ENCODE assay signal across 2 cellular contexts in the genomic region with DNA sequence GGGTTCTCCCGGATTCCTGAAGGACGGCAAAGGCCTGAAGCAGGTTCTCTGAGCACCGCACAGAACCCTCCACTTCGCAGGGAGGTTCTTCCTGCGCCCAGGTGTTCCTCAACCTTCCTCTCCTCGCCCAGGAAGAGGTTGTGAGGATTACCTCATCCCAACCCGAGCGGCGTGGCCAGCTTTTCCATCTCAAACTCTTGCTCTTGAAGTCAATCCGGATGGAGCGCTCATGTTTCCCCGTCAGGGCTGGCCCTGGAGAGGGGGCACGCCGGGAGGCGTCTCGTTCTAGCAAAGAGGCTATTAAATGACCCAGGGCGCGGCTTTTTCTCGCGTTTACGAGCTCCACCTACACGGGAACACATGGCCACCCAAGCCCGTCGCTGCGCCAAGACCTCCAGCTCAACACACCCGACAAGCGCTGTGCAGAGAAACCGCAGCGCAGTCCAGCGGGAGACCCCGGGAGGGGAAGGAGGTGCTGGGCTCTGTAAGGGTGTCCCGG.
TF ChIP-seq lines count a peak whose summit lies in the region.

No MANE protein-coding gene starts in this region.

TF ChIP-seq in HEK293, 187 proteins besides CTCF, POLR2A, EP300 and RAD21 (continued from another document and continues in another):
- TF ChIP-seq ZNF560 (tag by site-specific recombination; IDR thresholded peaks at IDR 0.05; ENCODE audit: borderline replicate concordance) = no peak
- TF ChIP-seq YY1 (tag by site-specific recombination; IDR thresholded peaks at IDR 0.05) = no peak
- TF ChIP-seq, protein P1, sequence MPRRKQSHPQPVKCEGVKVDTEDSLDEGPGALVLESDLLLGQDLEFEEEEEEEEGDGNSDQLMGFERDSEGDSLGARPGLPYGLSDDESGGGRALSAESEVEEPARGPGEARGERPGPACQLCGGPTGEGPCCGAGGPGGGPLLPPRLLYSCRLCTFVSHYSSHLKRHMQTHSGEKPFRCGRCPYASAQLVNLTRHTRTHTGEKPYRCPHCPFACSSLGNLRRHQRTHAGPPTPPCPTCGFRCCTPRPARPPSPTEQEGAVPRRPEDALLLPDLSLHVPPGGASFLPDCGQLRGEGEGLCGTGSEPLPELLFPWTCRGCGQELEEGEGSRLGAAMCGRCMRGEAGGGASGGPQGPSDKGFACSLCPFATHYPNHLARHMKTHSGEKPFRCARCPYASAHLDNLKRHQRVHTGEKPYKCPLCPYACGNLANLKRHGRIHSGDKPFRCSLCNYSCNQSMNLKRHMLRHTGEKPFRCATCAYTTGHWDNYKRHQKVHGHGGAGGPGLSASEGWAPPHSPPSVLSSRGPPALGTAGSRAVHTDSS (tag by site-specific recombination; IDR thresholded peaks at IDR 0.05) = no peak
- TF ChIP-seq, protein P2, sequence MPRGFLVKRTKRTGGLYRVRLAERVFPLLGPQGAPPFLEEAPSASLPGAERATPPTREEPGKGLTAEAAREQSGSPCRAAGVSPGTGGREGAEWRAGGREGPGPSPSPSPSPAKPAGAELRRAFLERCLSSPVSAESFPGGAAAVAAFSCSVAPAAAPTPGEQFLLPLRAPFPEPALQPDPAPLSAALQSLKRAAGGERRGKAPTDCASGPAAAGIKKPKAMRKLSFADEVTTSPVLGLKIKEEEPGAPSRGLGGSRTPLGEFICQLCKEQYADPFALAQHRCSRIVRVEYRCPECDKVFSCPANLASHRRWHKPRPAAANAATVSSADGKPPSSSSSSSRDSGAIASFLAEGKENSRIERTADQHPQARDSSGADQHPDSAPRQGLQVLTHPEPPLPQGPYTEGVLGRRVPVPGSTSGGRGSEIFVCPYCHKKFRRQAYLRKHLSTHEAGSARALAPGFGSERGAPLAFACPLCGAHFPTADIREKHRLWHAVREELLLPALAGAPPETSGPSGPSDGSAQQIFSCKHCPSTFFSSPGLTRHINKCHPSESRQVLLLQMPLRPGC (tag by site-specific recombination; IDR thresholded peaks at IDR 0.05) = no peak
- TF ChIP-seq, protein P3, sequence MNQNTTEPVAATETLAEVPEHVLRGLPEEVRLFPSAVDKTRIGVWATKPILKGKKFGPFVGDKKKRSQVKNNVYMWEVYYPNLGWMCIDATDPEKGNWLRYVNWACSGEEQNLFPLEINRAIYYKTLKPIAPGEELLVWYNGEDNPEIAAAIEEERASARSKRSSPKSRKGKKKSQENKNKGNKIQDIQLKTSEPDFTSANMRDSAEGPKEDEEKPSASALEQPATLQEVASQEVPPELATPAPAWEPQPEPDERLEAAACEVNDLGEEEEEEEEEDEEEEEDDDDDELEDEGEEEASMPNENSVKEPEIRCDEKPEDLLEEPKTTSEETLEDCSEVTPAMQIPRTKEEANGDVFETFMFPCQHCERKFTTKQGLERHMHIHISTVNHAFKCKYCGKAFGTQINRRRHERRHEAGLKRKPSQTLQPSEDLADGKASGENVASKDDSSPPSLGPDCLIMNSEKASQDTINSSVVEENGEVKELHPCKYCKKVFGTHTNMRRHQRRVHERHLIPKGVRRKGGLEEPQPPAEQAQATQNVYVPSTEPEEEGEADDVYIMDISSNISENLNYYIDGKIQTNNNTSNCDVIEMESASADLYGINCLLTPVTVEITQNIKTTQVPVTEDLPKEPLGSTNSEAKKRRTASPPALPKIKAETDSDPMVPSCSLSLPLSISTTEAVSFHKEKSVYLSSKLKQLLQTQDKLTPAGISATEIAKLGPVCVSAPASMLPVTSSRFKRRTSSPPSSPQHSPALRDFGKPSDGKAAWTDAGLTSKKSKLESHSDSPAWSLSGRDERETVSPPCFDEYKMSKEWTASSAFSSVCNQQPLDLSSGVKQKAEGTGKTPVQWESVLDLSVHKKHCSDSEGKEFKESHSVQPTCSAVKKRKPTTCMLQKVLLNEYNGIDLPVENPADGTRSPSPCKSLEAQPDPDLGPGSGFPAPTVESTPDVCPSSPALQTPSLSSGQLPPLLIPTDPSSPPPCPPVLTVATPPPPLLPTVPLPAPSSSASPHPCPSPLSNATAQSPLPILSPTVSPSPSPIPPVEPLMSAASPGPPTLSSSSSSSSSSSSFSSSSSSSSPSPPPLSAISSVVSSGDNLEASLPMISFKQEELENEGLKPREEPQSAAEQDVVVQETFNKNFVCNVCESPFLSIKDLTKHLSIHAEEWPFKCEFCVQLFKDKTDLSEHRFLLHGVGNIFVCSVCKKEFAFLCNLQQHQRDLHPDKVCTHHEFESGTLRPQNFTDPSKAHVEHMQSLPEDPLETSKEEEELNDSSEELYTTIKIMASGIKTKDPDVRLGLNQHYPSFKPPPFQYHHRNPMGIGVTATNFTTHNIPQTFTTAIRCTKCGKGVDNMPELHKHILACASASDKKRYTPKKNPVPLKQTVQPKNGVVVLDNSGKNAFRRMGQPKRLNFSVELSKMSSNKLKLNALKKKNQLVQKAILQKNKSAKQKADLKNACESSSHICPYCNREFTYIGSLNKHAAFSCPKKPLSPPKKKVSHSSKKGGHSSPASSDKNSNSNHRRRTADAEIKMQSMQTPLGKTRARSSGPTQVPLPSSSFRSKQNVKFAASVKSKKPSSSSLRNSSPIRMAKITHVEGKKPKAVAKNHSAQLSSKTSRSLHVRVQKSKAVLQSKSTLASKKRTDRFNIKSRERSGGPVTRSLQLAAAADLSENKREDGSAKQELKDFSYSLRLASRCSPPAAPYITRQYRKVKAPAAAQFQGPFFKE (tag by site-specific recombination; IDR thresholded peaks at IDR 0.05; ENCODE audit: borderline replicate concordance) = no peak
- TF ChIP-seq HOXC10 (CRISPR knock-in tag; IDR thresholded peaks at IDR 0.05) = no peak
- no peak for TF ChIP-seq ZNF292 (tag by site-specific recombination; IDR thresholded peaks at IDR 0.05; ENCODE audit: borderline replicate concordance, low read depth)
- TF ChIP-seq YY2 (tag by site-specific recombination; IDR thresholded peaks at IDR 0.05) = 0 out of 2 replicates have a peak, but pooled peaks have one; percentile 25
- TF ChIP-seq ZNF354C (tag by site-specific recombination; IDR thresholded peaks at IDR 0.05; ENCODE audit: borderline replicate concordance, low read depth) = no peak
- TF ChIP-seq ZNF561 (tag by site-specific recombination; IDR thresholded peaks at IDR 0.05; ENCODE audit: borderline replicate concordance) = peak; percentile 79
- peak; percentile 80 for TF ChIP-seq ZNF501 (tag by site-specific recombination; IDR thresholded peaks at IDR 0.05)
- no peak for TF ChIP-seq ZNF19 (tag by site-specific recombination; IDR thresholded peaks at IDR 0.05; ENCODE audit: low read depth)
- TF ChIP-seq ZNF423 (tag by site-specific recombination; IDR thresholded peaks at IDR 0.05) = peak; percentile 75

TF ChIP-seq in HepG2, 621 proteins besides CTCF, POLR2A, EP300 and RAD21 (continued from another document and continues in another):
- TF ChIP-seq, protein P4, sequence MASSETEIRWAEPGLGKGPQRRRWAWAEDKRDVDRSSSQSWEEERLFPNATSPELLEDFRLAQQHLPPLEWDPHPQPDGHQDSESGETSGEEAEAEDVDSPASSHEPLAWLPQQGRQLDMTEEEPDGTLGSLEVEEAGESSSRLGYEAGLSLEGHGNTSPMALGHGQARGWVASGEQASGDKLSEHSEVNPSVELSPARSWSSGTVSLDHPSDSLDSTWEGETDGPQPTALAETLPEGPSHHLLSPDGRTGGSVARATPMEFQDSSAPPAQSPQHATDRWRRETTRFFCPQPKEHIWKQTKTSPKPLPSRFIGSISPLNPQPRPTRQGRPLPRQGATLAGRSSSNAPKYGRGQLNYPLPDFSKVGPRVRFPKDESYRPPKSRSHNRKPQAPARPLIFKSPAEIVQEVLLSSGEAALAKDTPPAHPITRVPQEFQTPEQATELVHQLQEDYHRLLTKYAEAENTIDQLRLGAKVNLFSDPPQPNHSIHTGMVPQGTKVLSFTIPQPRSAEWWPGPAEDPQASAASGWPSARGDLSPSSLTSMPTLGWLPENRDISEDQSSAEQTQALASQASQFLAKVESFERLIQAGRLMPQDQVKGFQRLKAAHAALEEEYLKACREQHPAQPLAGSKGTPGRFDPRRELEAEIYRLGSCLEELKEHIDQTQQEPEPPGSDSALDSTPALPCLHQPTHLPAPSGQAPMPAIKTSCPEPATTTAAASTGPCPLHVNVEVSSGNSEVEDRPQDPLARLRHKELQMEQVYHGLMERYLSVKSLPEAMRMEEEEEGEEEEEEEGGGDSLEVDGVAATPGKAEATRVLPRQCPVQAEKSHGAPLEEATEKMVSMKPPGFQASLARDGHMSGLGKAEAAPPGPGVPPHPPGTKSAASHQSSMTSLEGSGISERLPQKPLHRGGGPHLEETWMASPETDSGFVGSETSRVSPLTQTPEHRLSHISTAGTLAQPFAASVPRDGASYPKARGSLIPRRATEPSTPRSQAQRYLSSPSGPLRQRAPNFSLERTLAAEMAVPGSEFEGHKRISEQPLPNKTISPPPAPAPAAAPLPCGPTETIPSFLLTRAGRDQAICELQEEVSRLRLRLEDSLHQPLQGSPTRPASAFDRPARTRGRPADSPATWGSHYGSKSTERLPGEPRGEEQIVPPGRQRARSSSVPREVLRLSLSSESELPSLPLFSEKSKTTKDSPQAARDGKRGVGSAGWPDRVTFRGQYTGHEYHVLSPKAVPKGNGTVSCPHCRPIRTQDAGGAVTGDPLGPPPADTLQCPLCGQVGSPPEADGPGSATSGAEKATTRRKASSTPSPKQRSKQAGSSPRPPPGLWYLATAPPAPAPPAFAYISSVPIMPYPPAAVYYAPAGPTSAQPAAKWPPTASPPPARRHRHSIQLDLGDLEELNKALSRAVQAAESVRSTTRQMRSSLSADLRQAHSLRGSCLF (CRISPR knock-in tag; IDR thresholded peaks at IDR 0.05; ENCODE audit: borderline replicate concordance) = no peak
- TF ChIP-seq, protein P5, sequence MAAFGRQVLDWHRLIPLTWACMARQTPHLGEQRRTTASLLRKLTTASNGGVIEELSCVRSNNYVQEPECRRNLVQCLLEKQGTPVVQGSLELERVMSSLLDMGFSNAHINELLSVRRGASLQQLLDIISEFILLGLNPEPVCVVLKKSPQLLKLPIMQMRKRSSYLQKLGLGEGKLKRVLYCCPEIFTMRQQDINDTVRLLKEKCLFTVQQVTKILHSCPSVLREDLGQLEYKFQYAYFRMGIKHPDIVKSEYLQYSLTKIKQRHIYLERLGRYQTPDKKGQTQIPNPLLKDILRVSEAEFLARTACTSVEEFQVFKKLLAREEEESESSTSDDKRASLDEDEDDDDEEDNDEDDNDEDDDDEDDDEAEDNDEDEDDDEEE (CRISPR knock-in tag; IDR thresholded peaks at IDR 0.05) = peak; percentile 47; the same call in 1 of the 2 replicates
- TF ChIP-seq, protein P6, sequence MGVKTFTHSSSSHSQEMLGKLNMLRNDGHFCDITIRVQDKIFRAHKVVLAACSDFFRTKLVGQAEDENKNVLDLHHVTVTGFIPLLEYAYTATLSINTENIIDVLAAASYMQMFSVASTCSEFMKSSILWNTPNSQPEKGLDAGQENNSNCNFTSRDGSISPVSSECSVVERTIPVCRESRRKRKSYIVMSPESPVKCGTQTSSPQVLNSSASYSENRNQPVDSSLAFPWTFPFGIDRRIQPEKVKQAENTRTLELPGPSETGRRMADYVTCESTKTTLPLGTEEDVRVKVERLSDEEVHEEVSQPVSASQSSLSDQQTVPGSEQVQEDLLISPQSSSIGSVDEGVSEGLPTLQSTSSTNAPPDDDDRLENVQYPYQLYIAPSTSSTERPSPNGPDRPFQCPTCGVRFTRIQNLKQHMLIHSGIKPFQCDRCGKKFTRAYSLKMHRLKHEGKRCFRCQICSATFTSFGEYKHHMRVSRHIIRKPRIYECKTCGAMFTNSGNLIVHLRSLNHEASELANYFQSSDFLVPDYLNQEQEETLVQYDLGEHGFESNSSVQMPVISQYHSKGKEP (CRISPR knock-in tag; IDR thresholded peaks at IDR 0.05) = no peak
- TF ChIP-seq ZNF292 (CRISPR knock-in tag; IDR thresholded peaks at IDR 0.05; ENCODE audit: borderline replicate concordance, low read depth) (peak; percentile 56; the same call in 1 of the 2 replicates), MAF1 (CRISPR knock-in tag; IDR thresholded peaks at IDR 0.05; ENCODE audit: borderline replicate concordance) (no peak), BRD4 (CRISPR knock-in tag; IDR thresholded peaks at IDR 0.05) (no peak), NFIC (IDR thresholded peaks at IDR 0.05; ENCODE audit: low read length) (no peak)
- TF ChIP-seq, protein P7, sequence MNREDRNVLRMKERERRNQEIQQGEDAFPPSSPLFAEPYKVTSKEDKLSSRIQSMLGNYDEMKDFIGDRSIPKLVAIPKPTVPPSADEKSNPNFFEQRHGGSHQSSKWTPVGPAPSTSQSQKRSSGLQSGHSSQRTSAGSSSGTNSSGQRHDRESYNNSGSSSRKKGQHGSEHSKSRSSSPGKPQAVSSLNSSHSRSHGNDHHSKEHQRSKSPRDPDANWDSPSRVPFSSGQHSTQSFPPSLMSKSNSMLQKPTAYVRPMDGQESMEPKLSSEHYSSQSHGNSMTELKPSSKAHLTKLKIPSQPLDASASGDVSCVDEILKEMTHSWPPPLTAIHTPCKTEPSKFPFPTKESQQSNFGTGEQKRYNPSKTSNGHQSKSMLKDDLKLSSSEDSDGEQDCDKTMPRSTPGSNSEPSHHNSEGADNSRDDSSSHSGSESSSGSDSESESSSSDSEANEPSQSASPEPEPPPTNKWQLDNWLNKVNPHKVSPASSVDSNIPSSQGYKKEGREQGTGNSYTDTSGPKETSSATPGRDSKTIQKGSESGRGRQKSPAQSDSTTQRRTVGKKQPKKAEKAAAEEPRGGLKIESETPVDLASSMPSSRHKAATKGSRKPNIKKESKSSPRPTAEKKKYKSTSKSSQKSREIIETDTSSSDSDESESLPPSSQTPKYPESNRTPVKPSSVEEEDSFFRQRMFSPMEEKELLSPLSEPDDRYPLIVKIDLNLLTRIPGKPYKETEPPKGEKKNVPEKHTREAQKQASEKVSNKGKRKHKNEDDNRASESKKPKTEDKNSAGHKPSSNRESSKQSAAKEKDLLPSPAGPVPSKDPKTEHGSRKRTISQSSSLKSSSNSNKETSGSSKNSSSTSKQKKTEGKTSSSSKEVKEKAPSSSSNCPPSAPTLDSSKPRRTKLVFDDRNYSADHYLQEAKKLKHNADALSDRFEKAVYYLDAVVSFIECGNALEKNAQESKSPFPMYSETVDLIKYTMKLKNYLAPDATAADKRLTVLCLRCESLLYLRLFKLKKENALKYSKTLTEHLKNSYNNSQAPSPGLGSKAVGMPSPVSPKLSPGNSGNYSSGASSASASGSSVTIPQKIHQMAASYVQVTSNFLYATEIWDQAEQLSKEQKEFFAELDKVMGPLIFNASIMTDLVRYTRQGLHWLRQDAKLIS (CRISPR knock-in tag; IDR thresholded peaks at IDR 0.05) = no peak
- TF ChIP-seq, protein P8, sequence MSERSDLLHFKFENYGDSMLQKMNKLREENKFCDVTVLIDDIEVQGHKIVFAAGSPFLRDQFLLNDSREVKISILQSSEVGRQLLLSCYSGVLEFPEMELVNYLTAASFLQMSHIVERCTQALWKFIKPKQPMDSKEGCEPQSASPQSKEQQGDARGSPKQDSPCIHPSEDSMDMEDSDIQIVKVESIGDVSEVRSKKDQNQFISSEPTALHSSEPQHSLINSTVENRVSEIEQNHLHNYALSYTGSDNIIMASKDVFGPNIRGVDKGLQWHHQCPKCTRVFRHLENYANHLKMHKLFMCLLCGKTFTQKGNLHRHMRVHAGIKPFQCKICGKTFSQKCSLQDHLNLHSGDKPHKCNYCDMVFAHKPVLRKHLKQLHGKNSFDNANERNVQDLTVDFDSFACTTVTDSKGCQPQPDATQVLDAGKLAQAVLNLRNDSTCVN (CRISPR knock-in tag; IDR thresholded peaks at IDR 0.05; ENCODE audit: borderline replicate concordance) = 0 out of 2 replicates have a peak, but pooled peaks have one; percentile 55
- TF ChIP-seq, protein P9, sequence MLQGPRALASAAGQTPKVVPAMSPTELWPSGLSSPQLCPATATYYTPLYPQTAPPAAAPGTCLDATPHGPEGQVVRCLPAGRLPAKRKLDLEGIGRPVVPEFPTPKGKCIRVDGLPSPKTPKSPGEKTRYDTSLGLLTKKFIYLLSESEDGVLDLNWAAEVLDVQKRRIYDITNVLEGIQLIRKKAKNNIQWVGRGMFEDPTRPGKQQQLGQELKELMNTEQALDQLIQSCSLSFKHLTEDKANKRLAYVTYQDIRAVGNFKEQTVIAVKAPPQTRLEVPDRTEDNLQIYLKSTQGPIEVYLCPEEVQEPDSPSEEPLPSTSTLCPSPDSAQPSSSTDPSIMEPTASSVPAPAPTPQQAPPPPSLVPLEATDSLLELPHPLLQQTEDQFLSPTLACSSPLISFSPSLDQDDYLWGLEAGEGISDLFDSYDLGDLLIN (CRISPR knock-in tag; IDR thresholded peaks at IDR 0.05; ENCODE audit: borderline replicate concordance) = no peak
